Comparison of ENCODE assay signal across 8 cellular contexts in the genomic region with DNA sequence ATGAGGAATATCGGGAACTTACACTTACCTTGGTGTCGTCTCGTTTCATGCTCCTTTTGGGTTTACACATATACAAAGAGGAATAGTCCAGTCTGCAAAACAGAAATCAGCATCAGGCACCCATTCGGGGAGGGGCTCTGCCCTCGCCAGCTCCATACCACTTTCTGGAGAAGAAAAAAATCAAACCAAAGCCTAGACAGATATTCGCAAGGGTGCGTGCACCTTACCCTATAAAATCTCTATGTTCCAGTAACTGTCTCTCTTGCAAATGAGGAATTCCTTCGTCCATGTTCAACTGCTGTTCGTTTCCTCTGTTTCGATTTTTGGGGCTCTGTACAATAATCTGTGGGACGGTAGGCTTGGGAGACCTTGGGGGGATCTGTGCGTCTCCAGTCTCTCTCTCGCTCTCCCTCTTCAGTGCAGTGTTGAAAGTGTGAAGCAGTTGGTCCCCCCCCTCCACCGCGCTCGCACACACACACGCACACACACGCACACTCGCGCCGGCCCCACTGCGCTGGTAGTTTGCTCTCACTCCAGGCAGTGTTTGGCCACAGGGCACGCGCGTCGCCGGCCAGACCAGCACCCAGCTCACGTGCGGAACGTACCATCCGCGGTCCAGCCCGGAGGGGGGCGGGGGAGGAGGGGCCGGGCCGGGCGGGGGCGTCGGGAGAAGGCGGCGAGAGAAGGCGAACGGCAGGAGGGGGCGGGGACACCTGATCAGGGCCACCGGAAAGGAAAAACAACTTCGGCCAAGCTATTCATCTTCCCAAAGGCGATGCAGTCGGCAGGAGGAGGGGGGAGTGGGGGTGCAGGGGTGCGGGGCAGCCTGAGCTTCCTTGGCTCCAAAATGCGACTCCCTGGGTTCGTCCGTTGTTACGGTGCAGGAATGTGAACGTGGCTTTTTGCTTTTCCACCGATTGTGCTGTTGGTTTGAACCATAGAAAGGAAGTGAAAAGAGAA. TPM values are rescaled to one million over a fixed set of nuclear protein-coding genes. Genes with fewer than 3 reads are reported as not detected.
A peak's percentile ranks its signal among the peaks of the same experiment; 100 is the strongest.
DNase-seq lines count a peak whose midpoint lies in the region; ATAC-seq, FAIRE-seq and TF ChIP-seq lines count a peak whose summit lies in the region.

TSS of gene BHLHE41 (minus strand) at position 547 of the 960 bp plus-strand sequence. CDS start at position 289, 258 bp downstream.

- no peak within 1 kb of the TSS for H2AFZ ChIP-seq in HepG2 (ENCODE audit: low read length)

- no peak within 1 kb of the TSS for H3K9ac ChIP-seq in HepG2 (ENCODE audit: insufficient read depth, low read depth, low read length)

- H4K20me1 ChIP-seq in HepG2 (ENCODE audit: insufficient read depth, low read length), result peaks cover 3% of the 10 kb centered on the region; the same call in 1 of the 2 replicates

- no peaks in the 10 kb centered on the region for H3K9me3 ChIP-seq in SJSA1 (replicated peaks)
- H3K9me3 ChIP-seq in HepG2 (ENCODE audit: low read length), result no peaks in the 10 kb centered on the region

- H3K79me2 ChIP-seq in HepG2 (ENCODE audit: insufficient read depth, low read length), result no peaks in the 10 kb centered on the region

- FAIRE-seq in GM19239 (lab: Jason Lieb, UNC) (peak; percentile 42), HepG2 (lab: Jason Lieb, UNC) (no peak)

- H3K36me3 Mint-ChIP-seq in stimulated activated naive CD8-positive, alpha-beta T cell treated with anti-CD3 and anti-CD28 coated beads, Interleukin-15, Interleukin-2, amounts not matched to agents 100 ng/mL and 50 ng/mL, for 24 hours (ENCODE audit: low read depth), result no peaks in the 10 kb centered on the region

- in situ Hi-C loops in HepG2 (cut with HindIII; ENCODE audit: extremely low pct_ligation_motif_present, low pct_unique_long_range_greater_than_20kb), result loop anchor here (10.0 kb wide), 1 partner anchor 190 kb away; no protein-coding TSS in a partner anchor

- TF ChIP-seq CTCF in dorsolateral prefrontal cortex (IDR thresholded peaks at IDR 0.05 in 54 of 56, conservative IDR thresholded peaks at IDR 0.05 in 2 of 56; ENCODE audit: low read depth in 1 of 56, partially characterized antibody in 56 of 56) (peak in 9 of 56 donors; percentile 2 to 17 (median 7)), HepG2 (CRISPR knock-in tag; IDR thresholded peaks at IDR 0.05) (no peak)

- no peak for TF ChIP-seq RAD21 in HepG2 (CRISPR knock-in tag; IDR thresholded peaks at IDR 0.05)

- POLR2A ChIA-PET in HepG2 (lab: Yijun Ruan, JAX), result no interaction called here

- no peak for TF ChIP-seq POLR2A in HepG2 (IDR thresholded peaks at IDR 0.05; ENCODE audit: insufficient read depth in 1 of 2, low read depth in 2 of 2, low read length in 2 of 2)

- no peak for TF ChIP-seq EP300 in HepG2 (IDR thresholded peaks at IDR 0.05; ENCODE audit: low read depth in 2 of 2, low read length in 2 of 2)
- TF ChIP-seq EP300 in HepG2 (CRISPR knock-in tag; IDR thresholded peaks at IDR 0.05; ENCODE audit: borderline replicate concordance), result no peak

- peak within 1 kb of the TSS; percentile 95 for H3K27ac ChIP-seq in SJSA1
- H3K27ac ChIP-seq in dorsolateral prefrontal cortex, result peak within 1 kb of the TSS; percentile 84 to 100 (median 99)
- no peak within 1 kb of the TSS for H3K27ac ChIP-seq in HepG2 (ENCODE audit: extremely low read length, insufficient read depth, low read length)

- H3K27me3 Mint-ChIP-seq in stimulated activated naive CD8-positive, alpha-beta T cell treated with anti-CD3 and anti-CD28 coated beads, Interleukin-15, Interleukin-2, amounts not matched to agents 100 ng/mL and 50 ng/mL, for 24 hours, result peaks cover 79% of the 10 kb centered on the region

- DNase-seq in AG20443 (ENCODE audit: low spot score) (peak; percentile 67), GM19239 (ENCODE audit: insufficient read length, low spot score) (no peak), SJSA1 (ENCODE audit: low read depth in 1 of 2, low spot score in 2 of 2) (peak; percentile 90 to 93), dorsolateral prefrontal cortex (peak; percentile 81 to 92 (median 88)), HepG2 (ENCODE audit: low spot score) (no peak)

- 7% methylated on average over 42 of the region's 55 CpGs for WGBS in HepG2 (ENCODE audit: low lambda C conversion rate)

- CTCF ChIA-PET in HepG2 (lab: Yijun Ruan, JAX; ENCODE audit: low intra/inter-chr PET ratio, low total read pairs), result no interaction called here

- H3K27me3 ChIP-seq in SJSA1 (replicated peaks) (no peaks in the 10 kb centered on the region), dorsolateral prefrontal cortex (no peaks in the 10 kb centered on the region), HepG2 (ENCODE audit: control insufficient read depth in 1 of 2, insufficient read depth in 2 of 2, low read length in 2 of 2) (peaks cover 21 to 78% of the 10 kb centered on the region in 2 experiments)

- H3K36me3 ChIP-seq in SJSA1 (peaks cover 45% of the 10 kb centered on the region), HepG2 (replicated peaks in 1 of 2; ENCODE audit: control insufficient read depth in 1 of 2, insufficient read depth in 2 of 2, low read length in 2 of 2) (no peaks in the 10 kb centered on the region)

- no peaks in the 10 kb centered on the region for H3K9me3 Mint-ChIP-seq in stimulated activated naive CD8-positive, alpha-beta T cell treated with anti-CD3 and anti-CD28 coated beads, Interleukin-15, Interleukin-2, amounts not matched to agents 100 ng/mL and 50 ng/mL, for 24 hours

- intact Hi-C loops in dorsolateral prefrontal cortex (cut with DNase I) (loop anchor here (1.0 to 10.0 kb wide), 9 partner anchors 72 to 528 kb away; no protein-coding TSS in a partner anchor), HepG2 (cut with micrococcal nuclease; ENCODE audit: unreplicated experiment) (no loop called here)

- peak within 1 kb of the TSS; percentile 84 for H3K4me3 Mint-ChIP-seq in stimulated activated naive CD8-positive, alpha-beta T cell treated with anti-CD3 and anti-CD28 coated beads, Interleukin-15, Interleukin-2, amounts not matched to agents 100 ng/mL and 50 ng/mL, for 24 hours

- H3K27ac Mint-ChIP-seq in stimulated activated naive CD8-positive, alpha-beta T cell treated with anti-CD3 and anti-CD28 coated beads, Interleukin-15, Interleukin-2, amounts not matched to agents 100 ng/mL and 50 ng/mL, for 24 hours, result no peak within 1 kb of the TSS

- H3K4me1 Mint-ChIP-seq in stimulated activated naive CD8-positive, alpha-beta T cell treated with anti-CD3 and anti-CD28 coated beads, Interleukin-15, Interleukin-2, amounts not matched to agents 100 ng/mL and 50 ng/mL, for 24 hours (ENCODE audit: low read depth), result peaks cover 41% of the 10 kb centered on the region

- H3K4me2 ChIP-seq in HepG2 (ENCODE audit: low read depth, low read length), result peak within 1 kb of the TSS; percentile 80

- ATAC-seq in HepG2 (no peak), GM18861 (IDR thresholded peaks at IDR 0.05; ENCODE audit: unreplicated experiment) (no peak), HG03025 (IDR thresholded peaks at IDR 0.05; ENCODE audit: low FRiP score, unreplicated experiment) (no peak)

- no TSS peak for BruUV-seq in HepG2 (replicated peaks; lab: Mats Ljungman, UMichigan)

- H3K4me1 ChIP-seq in SJSA1 (replicated peaks) (peaks cover 33% of the 10 kb centered on the region), HepG2 (ENCODE audit: insufficient read depth, low read length) (peaks cover 20% of the 10 kb centered on the region)

- H3K4me3 ChIP-seq in SJSA1 (peak within 1 kb of the TSS; percentile 56), dorsolateral prefrontal cortex (peak within 1 kb of the TSS; percentile 47 to 93 (median 80)), HepG2 (replicated peaks in 1 of 3; ENCODE audit: insufficient read depth in 1 of 3, low read depth in 2 of 3, low read length in 3 of 3) (peak within 1 kb of the TSS; percentile 39 to 66 (median 54); a peak in 5 of 6 replicates)

TF ChIP-seq in HepG2, 621 proteins besides CTCF, POLR2A, EP300 and RAD21 (continues in another document):
- TF ChIP-seq EZH2 (conservative IDR thresholded peaks at IDR 0.05; ENCODE audit: low read depth, low read length), result peak; percentile 99
- 0 out of 2 replicates have a peak, but pooled peaks have one; percentile 44 for TF ChIP-seq RNF2 (conservative IDR thresholded peaks at IDR 0.05; ENCODE audit: low read depth)
- TF ChIP-seq SMARCC2 (IDR thresholded peaks at IDR 0.05), result no peak
- 0 out of 2 replicates have a peak, but pooled peaks have one; percentile 18 for TF ChIP-seq SALL2 (CRISPR knock-in tag; IDR thresholded peaks at IDR 0.05)
- TF ChIP-seq SAP130 (CRISPR knock-in tag; IDR thresholded peaks at IDR 0.05; ENCODE audit: low read depth), result no peak

RNA-seq across cellular contexts. Expression of gene BHLHE41, which starts in this region (rescaled TPM):
- total RNA-seq in SJSA1 (2014; rRNA removed; shearing (Covaris generic)), result 36.1 and 69.1 TPM in 2 replicates
- total RNA-seq in dorsolateral prefrontal cortex (100 to 1,000 TPM in 109 of 120 experiments, 10 to 100 TPM in 11; 75.0 to 217 (median 136) TPM), HepG2 (2016; rRNA removed; fragmentation: Illumina TruSeq; extraction: Trizol) (not detected in 2 replicates)
- total RNA-seq in HepG2 (2016; cell fraction: cytosol; rRNA removed; fragmentation: Illumina TruSeq; extraction: Trizol; ENCODE audit: low read depth), result not detected in 2 replicates
- not detected in 2 replicates for total RNA-seq in HepG2 (2016; cell fraction: insoluble cytoplasmic fraction; rRNA removed; fragmentation: Illumina TruSeq; extraction: Trizol)
- not detected in 2 replicates for total RNA-seq in HepG2 (2016; cell fraction: membrane; rRNA removed; fragmentation: Illumina TruSeq; extraction: Trizol)
- total RNA-seq in HepG2 (2016; cell fraction: nucleus; rRNA removed; fragmentation: Illumina TruSeq; extraction: Trizol), result not detected in 2 replicates
- polyA plus RNA-seq in HepG2 (2011; rRNA removed), result 0.03 and 0.13 TPM in 2 replicates
- 0.01 TPM in 2 replicates for polyA plus RNA-seq in HepG2 (2011; cell fraction: cytosol; rRNA removed)
- 0.08 and 0.40 TPM in 2 replicates for polyA plus RNA-seq in HepG2 (2011; cell fraction: nucleus; rRNA removed)
- not detected in 2 replicates for polyA plus RNA-seq in HepG2 (2012)
- polyA plus RNA-seq in HepG2 (2016; cell fraction: cytosol; fragmentation: Illumina TruSeq; extraction: Trizol; ENCODE audit: low read depth), result not detected in 2 replicates
- polyA plus RNA-seq in HepG2 (2016; cell fraction: insoluble cytoplasmic fraction; fragmentation: Illumina TruSeq; extraction: Trizol; ENCODE audit: low read depth), result not detected in 2 replicates
- not detected in 2 replicates for polyA plus RNA-seq in HepG2 (2016; cell fraction: membrane; fragmentation: Illumina TruSeq; extraction: Trizol; ENCODE audit: low read depth)
- 0.15 TPM in 1 of 2 replicates, not detected in the other for polyA plus RNA-seq in HepG2 (2016; cell fraction: nucleus; fragmentation: Illumina TruSeq; extraction: Trizol; ENCODE audit: insufficient read depth, low read depth)
- polyA minus RNA-seq in HepG2 (2011; rRNA and poly(A)+ RNA removed; ENCODE audit: low replicate concordance), result 0.06 TPM in 1 of 2 replicates, not detected in the other
- polyA minus RNA-seq in HepG2 (2011; cell fraction: cytosol; rRNA and poly(A)+ RNA removed), result not detected in 2 replicates
- polyA minus RNA-seq in HepG2 (2011; cell fraction: nucleus; rRNA and poly(A)+ RNA removed), result not detected in 2 replicates

Comparison
In these comparisons a context has a peak if more than half of its experiments do, and no peak if none do; other contexts are left out.
1. RNA of gene BHLHE41 (total RNA-seq): 75.0 to 217 TPM in dorsolateral prefrontal cortex and 36.1 to 69.1 TPM in SJSA1; not detected in HepG2; every median in the first group is over 10 times any median in the second.
2. DNase-seq: peak in AG20443 (single experiment), SJSA1 (2 of 2) and dorsolateral prefrontal cortex (10 of 10); none in GM19239 (single experiment) and HepG2 (single experiment).
3. Peak in every context shown above with its lines, with median percentiles within 50 percentile points of each other: H3K4me3 ChIP-seq.